Comparison of ENCODE assay signal across 23 cellular contexts in genomic region chr17:64339516-64340475, GRCh38. TPM values are rescaled to one million over a fixed set of nuclear protein-coding genes. Genes with fewer than 3 reads are reported as not detected.
DNase-seq lines count a peak whose midpoint lies in the region; ATAC-seq and TF ChIP-seq lines count a peak whose summit lies in the region.
"Had no signal": no experiment of that assay in that cellular context is flagged by ENCODE, and none has a peak within 500 bp of the region (broad histone marks: within the 10 kb centered on the region; RNA-seq: fewer than 3 reads in every experiment).

No MANE protein-coding gene starts in this region.

- no peaks in the 10 kb centered on the region for H4K20me1 ChIP-seq in osteoblast (ENCODE audit: insufficient read depth, low read length)

- peak overlapping the region; percentile 18 for H3K4me2 ChIP-seq in osteoblast (ENCODE audit: insufficient read depth, low read length)
- H3K4me2 ChIP-seq: KMS-11 had no signal

- no peak for ATAC-seq in GM19467 (IDR thresholded peaks at IDR 0.05; ENCODE audit: unreplicated experiment)
- ATAC-seq: activated T-cell treated with anti-CD3 and anti-CD28 coated beads, Interleukin-2, amount 50 U/mL, for 72 hours; natural killer cell; pancreas; right lobe of liver had no signal

- TF ChIP-seq CTCF in osteoblast (IDR thresholded peaks at IDR 0.05; ENCODE audit: extremely low read depth, low read depth, low read length): no peak

- no peaks in the 10 kb centered on the region for H3K36me3 ChIP-seq in osteoblast (ENCODE audit: insufficient read depth, low read length)
- H3K36me3 ChIP-seq: pancreas, right lobe of liver, WERI-Rb-1 had no signal

- H2AFZ ChIP-seq in osteoblast (ENCODE audit: low read length): peak overlapping the region; percentile 72

- peaks cover 23% of the 10 kb centered on the region for H3K4me1 ChIP-seq in osteoblast (ENCODE audit: insufficient read depth, low read length)

- peak; percentile 30 for DNase-seq in AG08395 (ENCODE audit: low spot score)
- DNase-seq in MV-4-11 (lab: John Stamatoyannopoulos, UW): peak; percentile 54
- peak; percentile 78 for DNase-seq in fibroblast of gingiva (ENCODE audit: low read depth)
- peak; percentile 79 for DNase-seq in osteoblast (ENCODE audit: insufficient read length, low spot score, missing footprints)
- no peak for DNase-seq in cerebellar cortex (ENCODE audit: low spot score)
- DNase-seq in DMS79 treated with DMSO at 0.1 percent for 48 hours (lab: John Stamatoyannopoulos, UW): no peak
- DNase-seq in activated CD4-positive, CD25-positive, alpha-beta regulatory T cell treated with anti-CD3 and anti-CD28 coated beads, Interleukin-2, amount 50 U/mL, for 72 hours: no peak
- DNase-seq: activated CD4-positive, alpha-beta T cell treated with anti-CD3 and anti-CD28 coated beads, Interleukin-2, amount 10 ng/mL, durations not matched to agents 7 days and 5 days; activated naive CD4-positive, alpha-beta T cell treated with anti-CD3 and anti-CD28 coated beads for 36 hours; activated T-cell treated with anti-CD3 and anti-CD28 coated beads, Interleukin-2, amount 50 U/mL, for 72 hours; anterior cingulate cortex; caudate nucleus; H7; natural killer cell; NCI-H187; NCI-H2171 treated with DMSO at 0.1 percent for 48 hours; NCI-H526; pancreas; right lobe of liver; WERI-Rb-1 had no signal

- H3K4me3 ChIP-seq in osteoblast (ENCODE audit: insufficient read depth, low read length): no peak overlapping the region
- H3K4me3 ChIP-seq: pancreas, right lobe of liver had no signal

- no peak overlapping the region for H3K27ac ChIP-seq in osteoblast (ENCODE audit: low read depth, low read length)
- H3K27ac ChIP-seq: C4-2B, KMS-11, pancreas, right lobe of liver, WERI-Rb-1 had no signal

- no peaks in the 10 kb centered on the region for H3K79me2 ChIP-seq in osteoblast (ENCODE audit: insufficient read depth, low read length)

- no peaks in the 10 kb centered on the region for H3K27me3 ChIP-seq in osteoblast (ENCODE audit: insufficient read depth, low read length)
- H3K27me3 ChIP-seq: pancreas, right lobe of liver had no signal

- no peaks in the 10 kb centered on the region for H3K9me3 ChIP-seq in osteoblast (ENCODE audit: low read depth, low read length)
- H3K9me3 ChIP-seq: pancreas, right lobe of liver had no signal

RNA-seq across cellular contexts. Expression of gene PECAM1, which starts 50.9 kb away (rescaled TPM):
- 0.29 and 0.36 TPM in 2 replicates for total RNA-seq in osteoblast

Comparison
In these comparisons a context has a peak if more than half of its experiments do, and no peak if none do; other contexts are left out.
1. DNase-seq: peak in AG08395 (single experiment), MV-4-11 (single experiment), fibroblast of gingiva (single experiment) and osteoblast (single experiment); none in cerebellar cortex (single experiment), DMS79 treated with DMSO at 0.1 percent for 48 hours (single experiment) and activated CD4-positive, CD25-positive, alpha-beta regulatory T cell treated with anti-CD3 and anti-CD28 coated beads, Interleukin-2, amount 50 U/mL, for 72 hours (single experiment).